12 cellular contexts compared by ENCODE assay signal in genomic region chr13:113083402-113084061, GRCh38. TPM values are rescaled to one million over a fixed set of nuclear protein-coding genes. Genes with fewer than 3 reads are reported as not detected.
DNase-seq lines count a peak whose midpoint lies in the region; ATAC-seq, FAIRE-seq and TF ChIP-seq lines count a peak whose summit lies in the region.
"Had no signal": no experiment of that assay in that cellular context is flagged by ENCODE, and none has a peak within 500 bp of the region (broad histone marks: within the 10 kb centered on the region; RNA-seq: fewer than 3 reads in every experiment).

No MANE protein-coding gene starts in this region.

- H3K4me3 ChIP-seq in gastrocnemius medialis: no peak overlapping the region

- in situ Hi-C loops in gastrocnemius medialis (cut with MboI; ENCODE audit: low sequenced_read_pairs in 4 of 4): no loop called here

- POLR2A ChIA-PET in RWPE1 (lab: Yijun Ruan, JAX; ENCODE audit: low non-redundant PET): no interaction called here

- CTCF ChIA-PET in RWPE1 (lab: Yijun Ruan, JAX): interaction anchor here (0.7 kb wide), 1 partner anchor 300 kb away, joined by 3 read pairs; no protein-coding TSS in a partner anchor

- no peaks in the 10 kb centered on the region for H3K36me3 ChIP-seq in gastrocnemius medialis

- TF ChIP-seq CTCF in RWPE1 (conservative IDR thresholded peaks at IDR 0.05; ENCODE audit: low read depth) (no peak), gastrocnemius medialis (IDR thresholded peaks at IDR 0.05 in 4 of 5, conservative IDR thresholded peaks at IDR 0.05 in 1 of 5) (no peak)

- intact Hi-C loops in head of caudate nucleus (cut with DNase I): no loop called here
- intact Hi-C loops in gastrocnemius medialis (cut with DNase I; ENCODE audit: low total_unique reads): no loop called here

- peak; percentile 21 for DNase-seq in LHCN-M2 (ENCODE audit: low read depth)
- peak; percentile 52 for DNase-seq in RWPE1 (ENCODE audit: low spot score)
- DNase-seq in head of caudate nucleus: peak in 41 of 42 donors; percentile 50 to 90 (median 76)
- DNase-seq in gastrocnemius medialis: peak; percentile 55 to 79
- DNase-seq in mesenteric fat pad (ENCODE audit: low spot score): no peak
- no peak for DNase-seq in RCC 7860 (ENCODE audit: low spot score)
- no peak for DNase-seq in RKO (ENCODE audit: low spot score)
- DNase-seq: activated T-cell treated with anti-CD3 and anti-CD28 coated beads, Interleukin-2, amount 50 U/mL, for 72 hours; GDM1; T-helper 17 cell had no signal

- ATAC-seq in gastrocnemius medialis (peak; percentile 90 to 91), GM21360 (IDR thresholded peaks at IDR 0.05; ENCODE audit: unreplicated experiment) (no peak)
- ATAC-seq: activated T-cell treated with anti-CD3 and anti-CD28 coated beads, Interleukin-2, amount 50 U/mL, for 72 hours; T-helper 17 cell had no signal

- TF ChIP-seq POLR2A in gastrocnemius medialis (IDR thresholded peaks at IDR 0.05): no peak

- H3K27me3 ChIP-seq in gastrocnemius medialis: peaks cover 0 to 2% (median 2%) of the 10 kb centered on the region in 3 donors

- no peak for FAIRE-seq in RCC 7860 (lab: Jason Lieb, UNC)

- H3K27ac ChIP-seq in RWPE1: no peak overlapping the region
- no peak overlapping the region for H3K27ac ChIP-seq in gastrocnemius medialis

- peaks cover 6 to 9% of the 10 kb centered on the region in 2 donors for H3K4me1 ChIP-seq in gastrocnemius medialis

- no peaks in the 10 kb centered on the region for H3K9me3 ChIP-seq in gastrocnemius medialis

RNA-seq across cellular contexts. Expression of gene F7, which starts 22.1 kb away (rescaled TPM):
- not detected in 2 replicates for total RNA-seq in LHCN-M2 (2014; rRNA removed)
- polyA plus RNA-seq in LHCN-M2 (2012): 0.06 TPM
- 1 to 10 TPM in 1 of 4 donors, under 1 TPM in 1, not detected in 2; 0.20 to 1.2 TPM for total RNA-seq in gastrocnemius medialis
- 0.35 TPM for total RNA-seq in mesenteric fat pad
- total RNA-seq: activated T-cell treated with anti-CD3 and anti-CD28 coated beads, Interleukin-2, amount 50 U/mL, for 72 hours; dermis microvascular lymphatic vessel endothelial cell; T-helper 17 cell had no signal

RNA-seq across cellular contexts. Expression of gene F10, which starts 39.1 kb away (rescaled TPM):
- total RNA-seq in LHCN-M2 (2014; rRNA removed): 1.1 and 1.4 TPM in 2 replicates
- 5.2 TPM for polyA plus RNA-seq in LHCN-M2 (2012)
- 1 to 10 TPM in 3 of 4 donors, under 1 TPM in 1; 1.00 to 4.8 (median 2.4) TPM for total RNA-seq in gastrocnemius medialis
- 6.6 TPM for total RNA-seq in mesenteric fat pad
- total RNA-seq: activated T-cell treated with anti-CD3 and anti-CD28 coated beads, Interleukin-2, amount 50 U/mL, for 72 hours; dermis microvascular lymphatic vessel endothelial cell; T-helper 17 cell had no signal

Comparison
In these comparisons a context has a peak if more than half of its experiments do, and no peak if none do; other contexts are left out.
1. DNase-seq: peak in LHCN-M2 (single experiment), RWPE1 (single experiment), head of caudate nucleus (41 of 42) and gastrocnemius medialis (2 of 2); none in mesenteric fat pad (single experiment), RCC 7860 (single experiment) and RKO (single experiment).